Comparison of ENCODE assay signal across 17 cellular contexts in the genomic region with DNA sequence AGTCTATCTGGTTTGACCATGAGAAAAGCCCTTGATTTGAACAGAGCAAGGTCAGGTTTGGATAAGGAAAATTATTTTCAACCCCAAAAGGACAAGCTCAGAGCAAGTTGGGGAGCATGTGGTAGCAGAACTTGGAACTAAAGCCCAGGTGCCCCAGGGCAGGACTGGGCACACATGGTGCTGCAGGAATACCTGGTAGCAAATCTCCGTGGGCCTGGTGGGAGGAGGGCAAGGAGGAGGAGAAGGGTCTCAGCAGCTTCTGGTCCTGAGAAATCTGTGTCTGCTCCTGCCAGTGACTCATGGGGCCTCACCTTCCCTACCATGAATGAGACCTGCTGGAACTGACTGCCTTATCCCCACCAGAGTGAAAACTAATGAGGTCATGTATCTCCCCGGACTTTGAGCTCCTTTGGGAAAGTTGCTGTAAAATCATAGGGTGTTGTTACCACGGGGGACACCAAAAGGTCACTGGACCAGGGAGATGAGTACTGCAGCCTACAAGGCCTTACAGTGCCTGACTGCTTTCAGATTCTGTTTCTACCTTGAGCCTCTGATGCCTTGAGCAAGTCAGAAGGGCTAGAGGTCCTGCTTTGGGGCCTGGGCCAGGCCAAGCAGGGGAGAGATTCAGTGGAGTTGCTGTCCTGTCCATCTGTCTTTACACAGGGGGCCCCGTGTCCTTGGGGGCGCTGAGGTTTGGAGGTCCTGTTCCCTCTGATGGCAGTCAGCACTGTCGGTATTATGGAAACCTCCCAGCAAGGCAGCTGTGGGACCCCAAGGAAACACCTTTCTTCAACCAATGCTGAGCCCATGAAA.
DNase-seq lines count a peak whose midpoint lies in the region; ATAC-seq, FAIRE-seq and TF ChIP-seq lines count a peak whose summit lies in the region.
"Had no signal": no experiment of that assay in that cellular context is flagged by ENCODE, and none has a peak within 500 bp of the region (broad histone marks: within the 10 kb centered on the region; RNA-seq: fewer than 3 reads in every experiment).

No MANE protein-coding gene starts in this region.

- H2BK15ac ChIP-seq in H1 (ENCODE audit: low read length) = peak overlapping the region; percentile 53; the same call in 1 of the 2 replicates

- no peaks in the 10 kb centered on the region for H3K23me2 ChIP-seq in H1 (ENCODE audit: low read depth, low read length)

- no peaks in the 10 kb centered on the region for H3K36me3 Mint-ChIP-seq in nephron progenitor cell (ENCODE audit: low read depth)
- H3K36me3 Mint-ChIP-seq in activated CD4-positive, alpha-beta T cell treated with anti-CD3 and anti-CD28 coated beads, Interleukin-2, amount 10 ng/mL, durations not matched to agents 24 days and 14 days (ENCODE audit: low read depth) = no peaks in the 10 kb centered on the region
- H3K36me3 Mint-ChIP-seq: CD4-positive, CD25-positive, alpha-beta regulatory T cell had no signal

- H3K4me3 Mint-ChIP-seq in nephron progenitor cell = no peak overlapping the region
- no peak overlapping the region for H3K4me3 Mint-ChIP-seq in activated CD4-positive, alpha-beta T cell treated with anti-CD3 and anti-CD28 coated beads, Interleukin-2, amount 10 ng/mL, durations not matched to agents 24 days and 14 days
- H3K4me3 Mint-ChIP-seq: CD4-positive, CD25-positive, alpha-beta regulatory T cell had no signal

- H2AFZ ChIP-seq in H1 (ENCODE audit: low read length) (no peak overlapping the region), MM.1S (ENCODE audit: low read length) (no peak overlapping the region)

- H3K79me2 ChIP-seq in H1 (ENCODE audit: control insufficient read depth in 1 of 2, insufficient read depth in 2 of 2, low read length in 2 of 2) = no peaks in the 10 kb centered on the region
- no peaks in the 10 kb centered on the region for H3K79me2 ChIP-seq in MM.1S (ENCODE audit: low read length)

- H3K4me2 ChIP-seq in H1 (ENCODE audit: insufficient read depth in 1 of 2, low read depth in 2 of 2, low read length in 2 of 2) (no peak overlapping the region), MM.1S (ENCODE audit: low read depth, low read length) (no peak overlapping the region)
- H3K4me2 ChIP-seq: BLaER1 treated with 17β-estradiol and CSF1 and Interleukin-3, amounts not matched to agents 10 nM and 100 nM had no signal

- H3K14ac ChIP-seq in H1 (ENCODE audit: insufficient read length) = no peak overlapping the region

- intact Hi-C loops in heart right ventricle (cut with DNase I) (no loop called here), spleen (cut with DNase I; ENCODE audit: low total_unique reads) (no loop called here)
- intact Hi-C loops in activated CD4-positive, alpha-beta T cell treated with anti-CD3 and anti-CD28 coated beads, Interleukin-2, amount 10 ng/mL, durations not matched to agents 24 days and 14 days (cut with micrococcal nuclease) = no loop called here

- H3F3A ChIP-seq in MM.1S (ENCODE audit: insufficient read depth, low read length) = no peaks in the 10 kb centered on the region

- no peak overlapping the region for H2BK5ac ChIP-seq in H1 (ENCODE audit: low read depth, low read length)

- no peak overlapping the region for H2AK5ac ChIP-seq in H1 (ENCODE audit: low read depth, low read length)

- CTCF ChIA-PET in H1 (lab: Charles Lee; ENCODE audit: partially characterized antibody) = interaction anchor here (1.1 kb wide), 1 partner anchor 26 kb away, joined by 4 read pairs; no protein-coding TSS in a partner anchor

- WGBS in heart right ventricle, 2 donors = 84 to 85% methylated on average over 6 of the region's 6 CpGs
- 85% methylated on average over 6 of the region's 6 CpGs; no CpG with 5 or more reads in 1 of the 2 experiments for WGBS in H1 (ENCODE audit: extremely low coverage in 1 of 2, insufficient coverage in 1 of 2, insufficient read length in 1 of 2, insufficient replicate concordance in 2 of 2, low coverage in 1 of 2, low lambda C conversion rate in 2 of 2, missing lambda C conversion rate in 1 of 2), 2 experiments
- 77 to 93% (median 87%) methylated on average over 3 to 6 of the region's 6 CpGs for WGBS in spleen, 5 donors

- H3K9me3 ChIP-seq in right atrium auricular region = no peaks in the 10 kb centered on the region
- no peaks in the 10 kb centered on the region for H3K9me3 ChIP-seq in heart right ventricle
- no peaks in the 10 kb centered on the region for H3K9me3 ChIP-seq in H1 (ENCODE audit: insufficient read depth in 2 of 2, low read depth in 1 of 2, low read length in 1 of 2)
- H3K9me3 ChIP-seq in spleen = no peaks in the 10 kb centered on the region
- H3K9me3 ChIP-seq in MM.1S (replicated peaks; ENCODE audit: insufficient read depth, low read length) = no peaks in the 10 kb centered on the region
- H3K9me3 ChIP-seq: BLaER1 treated with 17β-estradiol and CSF1 and Interleukin-3, amounts not matched to agents 10 nM and 100 nM had no signal

- H3K4me3 ChIP-seq in right atrium auricular region (no peak overlapping the region), heart right ventricle (no peak overlapping the region), H1 (ENCODE audit: extremely low read depth in 1 of 4, insufficient read depth in 2 of 4, low read depth in 3 of 4, low read length in 4 of 4) (no peak overlapping the region), spleen (no peak overlapping the region), MM.1S (ENCODE audit: low read length) (no peak overlapping the region)
- H3K4me3 ChIP-seq: BLaER1 treated with 17β-estradiol and CSF1 and Interleukin-3, amounts not matched to agents 10 nM and 100 nM had no signal

- H3K27ac ChIP-seq in right atrium auricular region = no peak overlapping the region
- H3K27ac ChIP-seq in heart right ventricle = no peak overlapping the region
- no peak overlapping the region for H3K27ac ChIP-seq in H1 (ENCODE audit: low read depth, low read length)
- no peak overlapping the region for H3K27ac ChIP-seq in spleen
- H3K27ac ChIP-seq in MM.1S (ENCODE audit: low read length) = no peak overlapping the region
- H3K27ac ChIP-seq: BLaER1 treated with 17β-estradiol and CSF1 and Interleukin-3, amounts not matched to agents 10 nM and 100 nM; HL-60 had no signal

- H3K27me3 ChIP-seq in right atrium auricular region (no peaks in the 10 kb centered on the region), heart right ventricle (peaks cover 0 to 13% (median 5%) of the 10 kb centered on the region in 7 donors), H1 (replicated peaks in 1 of 4; ENCODE audit: control insufficient read depth in 3 of 4, extremely low read depth in 1 of 4, insufficient read depth in 3 of 4, low read length in 3 of 4) (no peaks in the 10 kb centered on the region), spleen (replicated peaks in 1 of 7) (peaks cover 0 to 10% (median 0%) of the 10 kb centered on the region in 7 donors), MM.1S (replicated peaks; ENCODE audit: insufficient read depth, low read length) (no peaks in the 10 kb centered on the region)
- H3K27me3 ChIP-seq: BLaER1 treated with 17β-estradiol and CSF1 and Interleukin-3, amounts not matched to agents 10 nM and 100 nM had no signal

- no peak overlapping the region for H4K91ac ChIP-seq in H1 (replicated peaks; ENCODE audit: insufficient read length, low read length)

- no peak overlapping the region for H3K56ac ChIP-seq in H1 (replicated peaks; ENCODE audit: insufficient read length, low read depth, low read length)

- FAIRE-seq in H1 (lab: Jason Lieb, UNC) = no peak
- FAIRE-seq: H54 had no signal

- ATAC-seq in heart right ventricle = no peak
- no peak for ATAC-seq in HG03354 (IDR thresholded peaks at IDR 0.05; ENCODE audit: poor library complexity, severe bottlenecking, unreplicated experiment)
- ATAC-seq: HCT116 had no signal

- POLR2A ChIA-PET in H1 (lab: Charles Lee; ENCODE audit: partially characterized antibody) = no interaction called here

- TF ChIP-seq CTCF in right atrium auricular region (IDR thresholded peaks at IDR 0.05) (no peak), heart right ventricle (IDR thresholded peaks at IDR 0.05) (no peak), H1 (IDR thresholded peaks at IDR 0.05; ENCODE audit: control extremely low read depth in 1 of 3, insufficient read depth in 1 of 3, low read depth in 1 of 3, low read length in 3 of 3) (no peak), nephron progenitor cell (IDR thresholded peaks at IDR 0.05) (no peak), spleen (IDR thresholded peaks at IDR 0.05 in 8 of 11, conservative IDR thresholded peaks at IDR 0.05 in 3 of 11) (no peak), MM.1S (IDR thresholded peaks at IDR 0.05; ENCODE audit: low read length) (no peak)

- no peaks in the 10 kb centered on the region for H3K36me3 ChIP-seq in right atrium auricular region
- H3K36me3 ChIP-seq in heart right ventricle = no peaks in the 10 kb centered on the region
- no peaks in the 10 kb centered on the region for H3K36me3 ChIP-seq in H1 (ENCODE audit: control insufficient read depth in 2 of 4, insufficient read depth in 4 of 4, low read length in 3 of 4)
- H3K36me3 ChIP-seq in spleen = no peaks in the 10 kb centered on the region
- H3K36me3 ChIP-seq in MM.1S (replicated peaks; ENCODE audit: insufficient read depth, low read length) = no peaks in the 10 kb centered on the region
- H3K36me3 ChIP-seq: BLaER1 treated with 17β-estradiol and CSF1 and Interleukin-3, amounts not matched to agents 10 nM and 100 nM had no signal

- H3K9ac ChIP-seq in H1 (replicated peaks in 1 of 4; ENCODE audit: extremely low read depth in 1 of 4, low read depth in 3 of 4, low read length in 3 of 4) = no peak overlapping the region
- H3K9ac ChIP-seq in MM.1S (ENCODE audit: low read length) = no peak overlapping the region
- H3K9ac ChIP-seq: BLaER1 treated with 17β-estradiol and CSF1 and Interleukin-3, amounts not matched to agents 10 nM and 100 nM had no signal

- no peak overlapping the region for H3K4ac ChIP-seq in H1 (replicated peaks; ENCODE audit: insufficient read length, low read depth, low read length)

- H4K20me1 ChIP-seq in H1 (replicated peaks in 1 of 2; ENCODE audit: control insufficient read depth in 1 of 2, insufficient read depth in 2 of 2, low read length in 2 of 2) (no peaks in the 10 kb centered on the region), MM.1S (ENCODE audit: insufficient read depth, low read length) (no peaks in the 10 kb centered on the region)
- H4K20me1 ChIP-seq: BLaER1 treated with 17β-estradiol and CSF1 and Interleukin-3, amounts not matched to agents 10 nM and 100 nM had no signal

- no peak overlapping the region for H3K18ac ChIP-seq in H1 (ENCODE audit: extremely low read depth, low read length)

- H2BK120ac ChIP-seq in H1 (replicated peaks; ENCODE audit: low read depth, low read length) = no peak overlapping the region

- peaks cover 3% of the 10 kb centered on the region for H3K27me3 Mint-ChIP-seq in nephron progenitor cell (ENCODE audit: low read depth, poor library complexity)
- no peaks in the 10 kb centered on the region for H3K27me3 Mint-ChIP-seq in activated CD4-positive, alpha-beta T cell treated with anti-CD3 and anti-CD28 coated beads, Interleukin-2, amount 10 ng/mL, durations not matched to agents 24 days and 14 days

- no peak for TF ChIP-seq EP300 in H1 (IDR thresholded peaks at IDR 0.05; ENCODE audit: borderline replicate concordance in 1 of 2, low read depth in 2 of 2, low read length in 2 of 2)

- no peaks in the 10 kb centered on the region for H3K9me3 Mint-ChIP-seq in nephron progenitor cell
- no peaks in the 10 kb centered on the region for H3K9me3 Mint-ChIP-seq in activated CD4-positive, alpha-beta T cell treated with anti-CD3 and anti-CD28 coated beads, Interleukin-2, amount 10 ng/mL, durations not matched to agents 24 days and 14 days

- H3K9me2 ChIP-seq in MM.1S (replicated peaks; ENCODE audit: insufficient read depth, low read length) = no peaks in the 10 kb centered on the region

- no peak overlapping the region for H4K5ac ChIP-seq in H1 (ENCODE audit: insufficient read length, low read depth, low read length)

- H3K27ac Mint-ChIP-seq in nephron progenitor cell = peak overlapping the region; percentile 36
- no peak overlapping the region for H3K27ac Mint-ChIP-seq in activated CD4-positive, alpha-beta T cell treated with anti-CD3 and anti-CD28 coated beads, Interleukin-2, amount 10 ng/mL, durations not matched to agents 24 days and 14 days
- H3K27ac Mint-ChIP-seq: CD4-positive, CD25-positive, alpha-beta regulatory T cell had no signal

- no peak overlapping the region for H4K8ac ChIP-seq in H1 (ENCODE audit: extremely low read depth, insufficient read depth, low read length)

- TF ChIP-seq RAD21 in H1 (IDR thresholded peaks at IDR 0.05 in 1 of 2, conservative IDR thresholded peaks at IDR 0.05 in 1 of 2; ENCODE audit: low read depth in 2 of 2, low read length in 2 of 2) = no peak

- peaks cover 49% of the 10 kb centered on the region for H3K4me1 Mint-ChIP-seq in nephron progenitor cell
- no peaks in the 10 kb centered on the region for H3K4me1 Mint-ChIP-seq in activated CD4-positive, alpha-beta T cell treated with anti-CD3 and anti-CD28 coated beads, Interleukin-2, amount 10 ng/mL, durations not matched to agents 24 days and 14 days
- H3K4me1 Mint-ChIP-seq: CD4-positive, CD25-positive, alpha-beta regulatory T cell had no signal

- H3K79me1 ChIP-seq in H1 (ENCODE audit: low read depth, low read length) = no peaks in the 10 kb centered on the region

- H3K23ac ChIP-seq in H1 (ENCODE audit: insufficient read length) = no peak overlapping the region

- H2BK20ac ChIP-seq in H1 (ENCODE audit: low read length) = no peak overlapping the region

- TF ChIP-seq POLR2A in H1 (IDR thresholded peaks at IDR 0.05; ENCODE audit: control extremely low read depth in 1 of 2, low read depth in 2 of 2, low read length in 2 of 2) (no peak), spleen (IDR thresholded peaks at IDR 0.05) (no peak)

- peak; percentile 36 for DNase-seq in right atrium auricular region (ENCODE audit: low spot score)
- DNase-seq in heart right ventricle = no peak
- peak in 1 of 2 experiments; percentile 23 for DNase-seq in H1 (ENCODE audit: low read depth in 1 of 2, low spot score in 2 of 2)
- DNase-seq in nephron progenitor cell = no peak
- peak; percentile 51 for DNase-seq in spleen
- DNase-seq in activated CD4-positive, alpha-beta T cell treated with anti-CD3 and anti-CD28 coated beads, Interleukin-2, amount 10 ng/mL, durations not matched to agents 24 days and 14 days = no peak
- DNase-seq in MM.1S = no peak
- DNase-seq: 8988T; AML-193; CD4-positive, CD25-positive, alpha-beta regulatory T cell; DMS53; GF-D8 had no signal

- H3K4me1 ChIP-seq in right atrium auricular region = no peaks in the 10 kb centered on the region
- no peaks in the 10 kb centered on the region for H3K4me1 ChIP-seq in heart right ventricle
- H3K4me1 ChIP-seq in H1 (replicated peaks in 1 of 4; ENCODE audit: control insufficient read depth in 3 of 4, insufficient read depth in 4 of 4, low read length in 3 of 4) = peaks cover 0 to 8% (median 3%) of the 10 kb centered on the region in 4 experiments; a peak in 5 of 7 replicates
- H3K4me1 ChIP-seq in spleen = no peaks in the 10 kb centered on the region
- H3K4me1 ChIP-seq in MM.1S (ENCODE audit: low read length) = no peaks in the 10 kb centered on the region
- H3K4me1 ChIP-seq: BLaER1 treated with 17β-estradiol and CSF1 and Interleukin-3, amounts not matched to agents 10 nM and 100 nM had no signal

- H2BK12ac ChIP-seq in H1 (ENCODE audit: low read depth, low read length) = no peak overlapping the region

Comparison
In these comparisons a context has a peak if more than half of its experiments do, and no peak if none do; other contexts are left out.
1. DNase-seq: peak in right atrium auricular region (single experiment) and spleen (single experiment); none in heart right ventricle (0 of 2), nephron progenitor cell (single experiment), activated CD4-positive, alpha-beta T cell treated with anti-CD3 and anti-CD28 coated beads, Interleukin-2, amount 10 ng/mL, durations not matched to agents 24 days and 14 days (single experiment) and MM.1S (single experiment).